Comparison of ENCODE assay signal across 16 cellular contexts in genomic region chr9:22169243-22169642, GRCh38.
DNase-seq lines count a peak whose midpoint lies in the region; ATAC-seq and TF ChIP-seq lines count a peak whose summit lies in the region.
"Had no signal": no experiment of that assay in that cellular context is flagged by ENCODE, and none has a peak within 500 bp of the region (broad histone marks: within the 10 kb centered on the region; RNA-seq: fewer than 3 reads in every experiment).

No MANE protein-coding gene starts in this region.

- ATAC-seq in SK-N-SH treated with all-trans-retinoic acid at 6 μM for 48 hours (peak; percentile 52), GM21367 (IDR thresholded peaks at IDR 0.05; ENCODE audit: unreplicated experiment) (no peak)
- ATAC-seq in stimulated activated naive B cell treated with anti-CD40 and anti-IgM and Interleukin-4, amounts not matched to agents 10 μg/mL and 1 μg/mL and 100 μg/mL, for 72 hours (replicated peaks), result no peak

- no peak overlapping the region for H3K4me3 Mint-ChIP-seq in stimulated activated naive B cell treated with anti-CD40 and anti-IgM and Interleukin-4, amounts not matched to agents 10 μg/mL and 1 μg/mL and 100 μg/mL, for 72 hours
- H3K4me3 Mint-ChIP-seq: H9, nephron had no signal

- H3K36me3 Mint-ChIP-seq in stimulated activated naive B cell treated with anti-CD40 and anti-IgM and Interleukin-4, amounts not matched to agents 10 μg/mL and 1 μg/mL and 100 μg/mL, for 72 hours, result peaks cover 2 to 5% of the 10 kb centered on the region in 2 donors

- peaks cover 27 to 54% of the 10 kb centered on the region in 2 donors for H3K4me1 Mint-ChIP-seq in stimulated activated naive B cell treated with anti-CD40 and anti-IgM and Interleukin-4, amounts not matched to agents 10 μg/mL and 1 μg/mL and 100 μg/mL, for 72 hours
- H3K4me1 Mint-ChIP-seq: H9, nephron had no signal

- peak overlapping the region; percentile 9 for H3K27ac Mint-ChIP-seq in stimulated activated naive B cell treated with anti-CD40 and anti-IgM and Interleukin-4, amounts not matched to agents 10 μg/mL and 1 μg/mL and 100 μg/mL, for 72 hours
- H3K27ac Mint-ChIP-seq: H9, nephron had no signal

- H3K4me3 ChIP-seq in fibroblast of the aortic adventitia (ENCODE audit: low read depth, low read length), result no peak overlapping the region
- H3K4me3 ChIP-seq: skin epidermis, thoracic aorta had no signal

- TF ChIP-seq CTCF in fibroblast of the aortic adventitia (IDR thresholded peaks at IDR 0.05; ENCODE audit: insufficient read depth, low read length), result no peak

- peaks cover 0 to 5% of the 10 kb centered on the region in 2 donors for H3K9me3 Mint-ChIP-seq in stimulated activated naive B cell treated with anti-CD40 and anti-IgM and Interleukin-4, amounts not matched to agents 10 μg/mL and 1 μg/mL and 100 μg/mL, for 72 hours
- H3K9me3 Mint-ChIP-seq: H9, nephron had no signal

- H3K27me3 Mint-ChIP-seq in stimulated activated naive B cell treated with anti-CD40 and anti-IgM and Interleukin-4, amounts not matched to agents 10 μg/mL and 1 μg/mL and 100 μg/mL, for 72 hours, result no peaks in the 10 kb centered on the region

- peak; percentile 58 for DNase-seq in HT1080 (ENCODE audit: low read depth)
- DNase-seq in fibroblast of the aortic adventitia (ENCODE audit: low read depth), result peak; percentile 57
- DNase-seq in stimulated activated naive B cell treated with anti-CD40 and anti-IgM and Interleukin-4, amounts not matched to agents 10 μg/mL and 1 μg/mL and 100 μg/mL, for 72 hours, result no peak
- no peak for DNase-seq in HK-2 (ENCODE audit: unreplicated experiment)
- DNase-seq in central memory CD4-positive, alpha-beta T cell, result no peak
- DNase-seq: activated CD8-positive, alpha-beta memory T cell treated with anti-CD3 and anti-CD28 coated beads, Interleukin-2, amount 50 U/mL, for 48 hours; H9; left colon; NCI-H1436; NCI-H524; SHP77 treated with DMSO at 0.1 percent for 48 hours had no signal

TF ChIP-seq in SK-N-SH treated with all-trans-retinoic acid at 6 μM for 48 hours, 23 proteins besides CTCF, POLR2A, EP300 and RAD21:
- no peak for TF ChIP-seq TSHZ2 (CRISPR knock-in tag; IDR thresholded peaks at IDR 0.05)
- no peak for TF ChIP-seq BACH2 (CRISPR knock-in tag; IDR thresholded peaks at IDR 0.05; ENCODE audit: borderline replicate concordance)
- no peak for TF ChIP-seq CSDC2 (CRISPR knock-in tag; IDR thresholded peaks at IDR 0.05)
- TF ChIP-seq OSR1 (CRISPR knock-in tag; IDR thresholded peaks at IDR 0.05), result no peak
- no peak for TF ChIP-seq CREB5 (CRISPR knock-in tag; IDR thresholded peaks at IDR 0.05; ENCODE audit: low read depth)
- TF ChIP-seq ISL1 (CRISPR knock-in tag; IDR thresholded peaks at IDR 0.05), result no peak
- TF ChIP-seq PPARA (CRISPR knock-in tag; IDR thresholded peaks at IDR 0.05; ENCODE audit: borderline replicate concordance), result no peak
- no peak for TF ChIP-seq POU6F1 (CRISPR knock-in tag; IDR thresholded peaks at IDR 0.05; ENCODE audit: borderline replicate concordance, low read depth)
- no peak for TF ChIP-seq ZNF70 (CRISPR knock-in tag; IDR thresholded peaks at IDR 0.05)
- TF ChIP-seq ARNTL (CRISPR knock-in tag; IDR thresholded peaks at IDR 0.05; ENCODE audit: borderline replicate concordance, low read depth), result no peak
- TF ChIP-seq RARB (CRISPR knock-in tag; IDR thresholded peaks at IDR 0.05), result no peak
- no peak for TF ChIP-seq ZC3H10 (CRISPR knock-in tag; IDR thresholded peaks at IDR 0.05)

Comparison
In these comparisons a context has a peak if more than half of its experiments do, and no peak if none do; other contexts are left out.
1. DNase-seq: peak in HT1080 (single experiment) and fibroblast of the aortic adventitia (single experiment); none in stimulated activated naive B cell treated with anti-CD40 and anti-IgM and Interleukin-4, amounts not matched to agents 10 μg/mL and 1 μg/mL and 100 μg/mL, for 72 hours (single experiment), HK-2 (single experiment) and central memory CD4-positive, alpha-beta T cell (single experiment).